11 cellular contexts compared by ENCODE assay signal in genomic region chr2:56741601-56742102, GRCh38.
DNase-seq lines count a peak whose midpoint lies in the region; ATAC-seq and TF ChIP-seq lines count a peak whose summit lies in the region.
"Had no signal": no experiment of that assay in that cellular context is flagged by ENCODE, and none has a peak within 500 bp of the region (broad histone marks: within the 10 kb centered on the region; RNA-seq: fewer than 3 reads in every experiment).

No MANE protein-coding gene starts in this region.

- DNase-seq in GM03348 (ENCODE audit: low spot score) (peak; percentile 82), SK-MEL-5 (ENCODE audit: low read depth, low spot score) (peak; percentile 11), fibroblast of villous mesenchyme (ENCODE audit: low read depth) (peak; percentile 95), posterior cingulate gyrus (peak in 6 of 10 donors; percentile 4 to 86 (median 39)), NCI-H1105 treated with DMSO at 0.1 percent for 48 hours (lab: John Stamatoyannopoulos, UW) (no peak), NCI-H187 treated with DMSO at 0.1 percent for 48 hours (lab: John Stamatoyannopoulos, UW) (no peak)
- DNase-seq: activated T-cell treated with anti-CD3 and anti-CD28 coated beads, Interleukin-2, amount 50 U/mL, for 72 hours; erythroblast; stomach had no signal

- no peak for TF ChIP-seq CTCF in fibroblast of villous mesenchyme (IDR thresholded peaks at IDR 0.05; ENCODE audit: insufficient read depth, low read depth, low read length)

- in situ Hi-C loops in SK-MEL-5 (cut with HindIII; ENCODE audit: low pct_unique_long_range_greater_than_20kb, low sequenced_read_pairs): no loop called here

- no peak for ATAC-seq in GM19324 (IDR thresholded peaks at IDR 0.05; ENCODE audit: low FRiP score, unreplicated experiment)
- no peak for ATAC-seq in GM21526 (IDR thresholded peaks at IDR 0.05; ENCODE audit: low FRiP score, unreplicated experiment)
- ATAC-seq: activated T-cell treated with anti-CD3 and anti-CD28 coated beads, Interleukin-2, amount 50 U/mL, for 72 hours had no signal

- peak overlapping the region; percentile 30 for H3K4me3 ChIP-seq in fibroblast of villous mesenchyme (ENCODE audit: low read depth, low read length)
- H3K4me3 ChIP-seq: stomach had no signal

- intact Hi-C loops in posterior cingulate gyrus (cut with DNase I): no loop called here

Comparison
In these comparisons a context has a peak if more than half of its experiments do, and no peak if none do; other contexts are left out.
1. DNase-seq: peak in GM03348 (single experiment), SK-MEL-5 (single experiment), fibroblast of villous mesenchyme (single experiment) and posterior cingulate gyrus (6 of 10); none in NCI-H1105 treated with DMSO at 0.1 percent for 48 hours (single experiment) and NCI-H187 treated with DMSO at 0.1 percent for 48 hours (single experiment).